1 cellular context compared by ENCODE assay signal in genomic region chr13:102769679-102770078, GRCh38.
TF ChIP-seq lines count a peak whose summit lies in the region.

No MANE protein-coding gene starts in this region.

TF ChIP-seq in WTC11, 78 proteins besides CTCF, POLR2A, EP300 and RAD21 (continued from another document):
- TF ChIP-seq TEAD1 (CRISPR knock-in tag; IDR thresholded peaks at IDR 0.05) = no peak
